Comparison of ENCODE assay signal across 1 cellular context in genomic region chr15:43826508-43827286, GRCh38.
TF ChIP-seq lines count a peak whose summit lies in the region.

WDR76 (plus strand) TSS chr15:43827002; CDS start chr15:43827033, 31 bp downstream.

TF ChIP-seq in K562, 482 proteins besides CTCF, POLR2A, EP300 and RAD21 (continued from another document):
- TF ChIP-seq ATF7 (IDR thresholded peaks at IDR 0.05) (peak; percentile 63; the same call in 1 of the 2 replicates), ARID2 (IDR thresholded peaks at IDR 0.05) (peak; percentile 19; the same call in 1 of the 2 replicates), TFAP4 (CRISPR knock-in tag; IDR thresholded peaks at IDR 0.05; ENCODE audit: borderline replicate concordance) (peak; percentile 90), POLR2G (IDR thresholded peaks at IDR 0.05; ENCODE audit: low read depth, low read length) (peak; percentile 92), SREBF2 (CRISPR knock-in tag; IDR thresholded peaks at IDR 0.05) (0 out of 2 replicates have a peak, but pooled peaks have one; percentile 41), SUPT5H (IDR thresholded peaks at IDR 0.05) (peak; percentile 82), LCOR (CRISPR knock-in tag; IDR thresholded peaks at IDR 0.05) (peak; percentile 96), ZNF589 (CRISPR knock-in tag; IDR thresholded peaks at IDR 0.05; ENCODE audit: low read depth) (0 out of 2 replicates have a peak, but pooled peaks have one; percentile 80), YY1 (IDR thresholded peaks at IDR 0.05; ENCODE audit: borderline replicate concordance in 1 of 3, control insufficient read depth in 1 of 3, extremely low read depth in 1 of 3, insufficient read depth in 3 of 3, insufficient read length in 1 of 3, insufficient replicate concordance in 2 of 3, low read depth in 1 of 3, low read length in 2 of 3) (peak in 2 of 3 experiments; percentile 57 to 74), ATF3 (IDR thresholded peaks at IDR 0.05) (peak; percentile 52; the same call in 1 of the 2 replicates), ATF3 (CRISPR knock-in tag; conservative IDR thresholded peaks at IDR 0.05) (peak; percentile 67; the same call in 1 of the 2 replicates), NKRF (IDR thresholded peaks at IDR 0.05; ENCODE audit: borderline replicate concordance) (peak; percentile 73; the same call in 1 of the 2 replicates), RBFOX2 (IDR thresholded peaks at IDR 0.05; ENCODE audit: low read depth, low read length) (peak; percentile 89), NBN (IDR thresholded peaks at IDR 0.05; ENCODE audit: low read depth) (peak; percentile 70; the same call in 1 of the 2 replicates), FOXA3 (CRISPR knock-in tag; conservative IDR thresholded peaks at IDR 0.05 in 1 of 2, IDR thresholded peaks at IDR 0.05 in 1 of 2) (peak in 1 of 2 experiments; percentile 84; a peak in 2 of 4 replicates), POLR2B (IDR thresholded peaks at IDR 0.05; ENCODE audit: low read depth, partially characterized antibody) (peak; percentile 74), ZKSCAN8 (CRISPR knock-in tag; IDR thresholded peaks at IDR 0.05) (0 out of 2 replicates have a peak, but pooled peaks have one; percentile 37), TRIM24 (IDR thresholded peaks at IDR 0.05) (peak; percentile 80 to 90; a peak in 3 of 4 replicates), KDM1A (IDR thresholded peaks at IDR 0.05) (peak; percentile 5 to 39; a peak in 2 of 4 replicates), DMBX1 (CRISPR knock-in tag; IDR thresholded peaks at IDR 0.05; ENCODE audit: borderline replicate concordance) (peak; percentile 83), EP400 (IDR thresholded peaks at IDR 0.05) (peak; percentile 88), NCOA1 (IDR thresholded peaks at IDR 0.05; ENCODE audit: low read depth) (0 out of 2 replicates have a peak, but pooled peaks have one; percentile 23), LEF1 (IDR thresholded peaks at IDR 0.05) (peak; percentile 49; the same call in 1 of the 2 replicates), BCOR (IDR thresholded peaks at IDR 0.05) (peak; percentile 83), MAZ (CRISPR knock-in tag; conservative IDR thresholded peaks at IDR 0.05 in 1 of 2, IDR thresholded peaks at IDR 0.05 in 1 of 2) (peak; percentile 55 to 85; a peak in 3 of 4 replicates), ESRRA (IDR thresholded peaks at IDR 0.05; ENCODE audit: borderline replicate concordance, low read depth) (peak; percentile 53; the same call in 1 of the 2 replicates)
- TF ChIP-seq, protein P1, sequence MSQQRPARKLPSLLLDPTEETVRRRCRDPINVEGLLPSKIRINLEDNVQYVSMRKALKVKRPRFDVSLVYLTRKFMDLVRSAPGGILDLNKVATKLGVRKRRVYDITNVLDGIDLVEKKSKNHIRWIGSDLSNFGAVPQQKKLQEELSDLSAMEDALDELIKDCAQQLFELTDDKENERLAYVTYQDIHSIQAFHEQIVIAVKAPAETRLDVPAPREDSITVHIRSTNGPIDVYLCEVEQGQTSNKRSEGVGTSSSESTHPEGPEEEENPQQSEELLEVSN (IDR thresholded peaks at IDR 0.05; ENCODE audit: borderline replicate concordance in 1 of 2, extremely low read depth in 1 of 2, insufficient read depth in 1 of 2, insufficient read length in 1 of 2, low read depth in 1 of 2, low read length in 1 of 2, poor library complexity in 1 of 2, severe bottlenecking in 1 of 2) = peak; percentile 89 to 97
- TF ChIP-seq, protein P2, sequence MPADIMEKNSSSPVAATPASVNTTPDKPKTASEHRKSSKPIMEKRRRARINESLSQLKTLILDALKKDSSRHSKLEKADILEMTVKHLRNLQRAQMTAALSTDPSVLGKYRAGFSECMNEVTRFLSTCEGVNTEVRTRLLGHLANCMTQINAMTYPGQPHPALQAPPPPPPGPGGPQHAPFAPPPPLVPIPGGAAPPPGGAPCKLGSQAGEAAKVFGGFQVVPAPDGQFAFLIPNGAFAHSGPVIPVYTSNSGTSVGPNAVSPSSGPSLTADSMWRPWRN (IDR thresholded peaks at IDR 0.05; ENCODE audit: low read depth) = peak; percentile 26; the same call in 1 of the 2 replicates
- TF ChIP-seq, protein P3, sequence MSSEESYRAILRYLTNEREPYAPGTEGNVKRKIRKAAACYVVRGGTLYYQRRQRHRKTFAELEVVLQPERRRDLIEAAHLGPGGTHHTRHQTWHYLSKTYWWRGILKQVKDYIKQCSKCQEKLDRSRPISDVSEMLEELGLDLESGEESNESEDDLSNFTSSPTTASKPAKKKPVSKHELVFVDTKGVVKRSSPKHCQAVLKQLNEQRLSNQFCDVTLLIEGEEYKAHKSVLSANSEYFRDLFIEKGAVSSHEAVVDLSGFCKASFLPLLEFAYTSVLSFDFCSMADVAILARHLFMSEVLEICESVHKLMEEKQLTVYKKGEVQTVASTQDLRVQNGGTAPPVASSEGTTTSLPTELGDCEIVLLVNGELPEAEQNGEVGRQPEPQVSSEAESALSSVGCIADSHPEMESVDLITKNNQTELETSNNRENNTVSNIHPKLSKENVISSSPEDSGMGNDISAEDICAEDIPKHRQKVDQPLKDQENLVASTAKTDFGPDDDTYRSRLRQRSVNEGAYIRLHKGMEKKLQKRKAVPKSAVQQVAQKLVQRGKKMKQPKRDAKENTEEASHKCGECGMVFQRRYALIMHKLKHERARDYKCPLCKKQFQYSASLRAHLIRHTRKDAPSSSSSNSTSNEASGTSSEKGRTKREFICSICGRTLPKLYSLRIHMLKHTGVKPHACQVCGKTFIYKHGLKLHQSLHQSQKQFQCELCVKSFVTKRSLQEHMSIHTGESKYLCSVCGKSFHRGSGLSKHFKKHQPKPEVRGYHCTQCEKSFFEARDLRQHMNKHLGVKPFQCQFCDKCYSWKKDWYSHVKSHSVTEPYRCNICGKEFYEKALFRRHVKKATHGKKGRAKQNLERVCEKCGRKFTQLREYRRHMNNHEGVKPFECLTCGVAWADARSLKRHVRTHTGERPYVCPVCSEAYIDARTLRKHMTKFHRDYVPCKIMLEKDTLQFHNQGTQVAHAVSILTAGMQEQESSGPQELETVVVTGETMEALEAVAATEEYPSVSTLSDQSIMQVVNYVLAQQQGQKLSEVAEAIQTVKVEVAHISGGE (CRISPR knock-in tag; IDR thresholded peaks at IDR 0.05) = peak in 1 of 3 experiments; percentile 18; a peak in 1 of 6 replicates
- TF ChIP-seq, protein P4, sequence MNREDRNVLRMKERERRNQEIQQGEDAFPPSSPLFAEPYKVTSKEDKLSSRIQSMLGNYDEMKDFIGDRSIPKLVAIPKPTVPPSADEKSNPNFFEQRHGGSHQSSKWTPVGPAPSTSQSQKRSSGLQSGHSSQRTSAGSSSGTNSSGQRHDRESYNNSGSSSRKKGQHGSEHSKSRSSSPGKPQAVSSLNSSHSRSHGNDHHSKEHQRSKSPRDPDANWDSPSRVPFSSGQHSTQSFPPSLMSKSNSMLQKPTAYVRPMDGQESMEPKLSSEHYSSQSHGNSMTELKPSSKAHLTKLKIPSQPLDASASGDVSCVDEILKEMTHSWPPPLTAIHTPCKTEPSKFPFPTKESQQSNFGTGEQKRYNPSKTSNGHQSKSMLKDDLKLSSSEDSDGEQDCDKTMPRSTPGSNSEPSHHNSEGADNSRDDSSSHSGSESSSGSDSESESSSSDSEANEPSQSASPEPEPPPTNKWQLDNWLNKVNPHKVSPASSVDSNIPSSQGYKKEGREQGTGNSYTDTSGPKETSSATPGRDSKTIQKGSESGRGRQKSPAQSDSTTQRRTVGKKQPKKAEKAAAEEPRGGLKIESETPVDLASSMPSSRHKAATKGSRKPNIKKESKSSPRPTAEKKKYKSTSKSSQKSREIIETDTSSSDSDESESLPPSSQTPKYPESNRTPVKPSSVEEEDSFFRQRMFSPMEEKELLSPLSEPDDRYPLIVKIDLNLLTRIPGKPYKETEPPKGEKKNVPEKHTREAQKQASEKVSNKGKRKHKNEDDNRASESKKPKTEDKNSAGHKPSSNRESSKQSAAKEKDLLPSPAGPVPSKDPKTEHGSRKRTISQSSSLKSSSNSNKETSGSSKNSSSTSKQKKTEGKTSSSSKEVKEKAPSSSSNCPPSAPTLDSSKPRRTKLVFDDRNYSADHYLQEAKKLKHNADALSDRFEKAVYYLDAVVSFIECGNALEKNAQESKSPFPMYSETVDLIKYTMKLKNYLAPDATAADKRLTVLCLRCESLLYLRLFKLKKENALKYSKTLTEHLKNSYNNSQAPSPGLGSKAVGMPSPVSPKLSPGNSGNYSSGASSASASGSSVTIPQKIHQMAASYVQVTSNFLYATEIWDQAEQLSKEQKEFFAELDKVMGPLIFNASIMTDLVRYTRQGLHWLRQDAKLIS (CRISPR knock-in tag; IDR thresholded peaks at IDR 0.05) = peak; percentile 94
